In the genomic region with DNA sequence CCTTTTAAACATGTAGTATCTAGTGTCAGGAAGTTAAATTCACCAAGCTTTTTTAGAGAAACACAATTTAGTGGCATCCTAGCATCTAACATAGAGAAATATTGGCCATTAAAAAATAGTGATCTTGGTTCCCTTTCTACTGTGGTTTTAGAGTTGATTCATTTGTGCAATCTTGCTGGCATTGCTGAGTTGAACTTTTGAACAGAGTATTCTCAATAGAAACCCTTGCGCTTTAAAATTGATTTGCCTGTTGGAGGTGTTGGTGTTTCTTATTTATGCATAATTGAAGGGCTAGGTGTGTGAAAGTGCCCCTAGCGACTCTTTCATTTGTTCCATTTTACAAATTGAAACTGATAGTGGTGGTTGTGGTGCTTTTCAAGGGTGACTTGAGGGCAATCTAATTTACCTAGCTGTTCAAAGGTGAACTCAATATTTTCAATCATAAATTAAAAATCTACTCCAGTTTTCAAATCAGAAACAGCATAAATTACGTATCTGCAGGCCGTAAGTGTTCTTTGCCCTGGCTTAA, we compare ENCODE assay signal across 27 cellular contexts.
DNase-seq lines count a peak whose midpoint lies in the region; ATAC-seq and TF ChIP-seq lines count a peak whose summit lies in the region.
"Had no signal": no experiment of that assay in that cellular context is flagged by ENCODE, and none has a peak within 500 bp of the region (broad histone marks: within the 10 kb centered on the region; RNA-seq: fewer than 3 reads in every experiment).

No MANE protein-coding gene starts in this region.

- no peaks in the 10 kb centered on the region for H3K4me1 ChIP-seq in body of pancreas
- H3K4me1 ChIP-seq in mucosa of descending colon (ENCODE audit: low read depth), result no peaks in the 10 kb centered on the region
- H3K4me1 ChIP-seq: A549, breast epithelium, esophagus squamous epithelium, foreskin keratinocyte, prostate gland had no signal

- CTCF ChIA-PET in GM10248 (lab: Yijun Ruan, JAX), result interaction anchor here (1.0 to 2.5 kb wide), 5 partner anchors 12 to 1075 kb away, joined by 3 to 14 read pairs (median 4); no protein-coding TSS in a partner anchor

- no peaks in the 10 kb centered on the region for H3K27me3 ChIP-seq in body of pancreas
- H3K27me3 ChIP-seq: breast epithelium, dorsolateral prefrontal cortex, esophagus squamous epithelium, foreskin keratinocyte, sigmoid colon, SJCRH30, tibial artery had no signal

- WGBS in body of pancreas, 2 donors, result 76 to 93% methylated on average over 4 of the region's 4 CpGs

- H3K27ac ChIP-seq in body of pancreas, result no peak overlapping the region
- H3K27ac ChIP-seq: A549, breast epithelium, dorsolateral prefrontal cortex, esophagus squamous epithelium, foreskin keratinocyte, prostate gland, sigmoid colon, SJCRH30, tibial artery had no signal

- no peak for TF ChIP-seq POLR2A in body of pancreas (IDR thresholded peaks at IDR 0.05)

- H3K9me3 ChIP-seq in body of pancreas, result no peaks in the 10 kb centered on the region
- no peaks in the 10 kb centered on the region for H3K9me3 ChIP-seq in mucosa of descending colon
- H3K9me3 ChIP-seq: A549, breast epithelium, esophagus squamous epithelium, prostate gland, sigmoid colon, SJCRH30, tibial artery had no signal

- ATAC-seq in GM19035 (IDR thresholded peaks at IDR 0.05; ENCODE audit: unreplicated experiment) (peak; percentile 77), HG02798 (IDR thresholded peaks at IDR 0.05; ENCODE audit: poor library complexity, unreplicated experiment) (peak; percentile 57), body of pancreas (no peak), mucosa of descending colon (no peak)
- ATAC-seq: activated CD8-positive, alpha-beta T cell treated with anti-CD3 and anti-CD28 coated beads for 36 hours; activated naive CD4-positive, alpha-beta T cell treated with anti-CD3 and anti-CD28 coated beads, Interleukin-2, amount 50 U/mL, for 72 hours; naive thymus-derived CD8-positive, alpha-beta T cell had no signal

- DNase-seq in GM12865 (ENCODE audit: low read depth) (peak; percentile 15), MV-4-11 (lab: John Stamatoyannopoulos, UW) (peak; percentile 15), GM10248 (ENCODE audit: extremely low spot score) (no peak), body of pancreas (no peak), mucosa of descending colon (no peak), DMS53 treated with DMSO at 0.1 percent for 48 hours (lab: John Stamatoyannopoulos, UW; ENCODE audit: unreplicated experiment) (no peak)
- DNase-seq: activated CD4-positive, alpha-beta T cell treated with anti-CD3 and anti-CD28 coated beads for 1 hour; activated CD8-positive, alpha-beta memory T cell treated with anti-CD3 and anti-CD28 coated beads, Interleukin-2, amount 50 U/mL, for 48 hours; activated CD8-positive, alpha-beta T cell treated with anti-CD3 and anti-CD28 coated beads for 36 hours; DND-41; dorsolateral prefrontal cortex; esophagus squamous epithelium; left ventricle myocardium superior; NCI-H1436 treated with DMSO at 0.1 percent for 48 hours; sigmoid colon; stimulated activated CD4-positive, alpha-beta T cell treated with anti-CD3 and anti-CD28 coated beads, Interleukin-12 subunit alpha, Interleukin-12 subunit beta, amount 100 ng/mL, for 4 hours; stimulated activated CD4-positive, alpha-beta T cell treated with anti-CD3 and anti-CD28 coated beads, Interleukin-2, amount 100 ng/mL, for 48 hours; tibial artery had no signal

- no peaks in the 10 kb centered on the region for H3K36me3 ChIP-seq in body of pancreas (replicated peaks in 1 of 2; ENCODE audit: insufficient read depth in 1 of 2, low read depth in 2 of 2)
- no peaks in the 10 kb centered on the region for H3K36me3 ChIP-seq in mucosa of descending colon (ENCODE audit: low read depth)
- H3K36me3 ChIP-seq: breast epithelium, esophagus squamous epithelium, prostate gland, sigmoid colon, SJCRH30, tibial artery had no signal

- POLR2A ChIA-PET in GM10248 (lab: Yijun Ruan, JAX), result no interaction called here

- no peak overlapping the region for H3K4me3 ChIP-seq in GM12865 (ENCODE audit: low read depth, low read length)
- no peak overlapping the region for H3K4me3 ChIP-seq in body of pancreas
- H3K4me3 ChIP-seq in mucosa of descending colon, result no peak overlapping the region
- H3K4me3 ChIP-seq: A549, breast epithelium, dorsolateral prefrontal cortex, esophagus squamous epithelium, prostate gland, sigmoid colon, SJCRH30, tibial artery had no signal

- intact Hi-C loops in body of pancreas (cut with DNase I) (no loop called here), mucosa of descending colon (cut with DNase I, micrococcal nuclease) (loop anchor here in 1 of 2 donors (10.0 kb wide), 1 partner anchor 72 kb away; no protein-coding TSS in a partner anchor)

- TF ChIP-seq CTCF in GM12865 (IDR thresholded peaks at IDR 0.05; ENCODE audit: insufficient read depth, low read depth, low read length, missing control alignments), result no peak
- TF ChIP-seq CTCF in GM10248 (IDR thresholded peaks at IDR 0.05; ENCODE audit: control extremely low read depth, extremely low read depth, low read depth, missing control alignments), result no peak
- no peak for TF ChIP-seq CTCF in body of pancreas (IDR thresholded peaks at IDR 0.05)
- TF ChIP-seq CTCF in mucosa of descending colon (IDR thresholded peaks at IDR 0.05), result no peak

Comparison
In these comparisons a context has a peak if more than half of its experiments do, and no peak if none do; other contexts are left out.
1. DNase-seq: peak in GM12865 (single experiment) and MV-4-11 (single experiment); none in GM10248 (single experiment), body of pancreas (0 of 4), mucosa of descending colon (0 of 3) and DMS53 treated with DMSO at 0.1 percent for 48 hours (single experiment).
2. ATAC-seq: peak in GM19035 (single experiment) and HG02798 (single experiment); none in body of pancreas (single experiment) and mucosa of descending colon (single experiment).